ENCODE assay signal across 17 cellular contexts in the genomic region with DNA sequence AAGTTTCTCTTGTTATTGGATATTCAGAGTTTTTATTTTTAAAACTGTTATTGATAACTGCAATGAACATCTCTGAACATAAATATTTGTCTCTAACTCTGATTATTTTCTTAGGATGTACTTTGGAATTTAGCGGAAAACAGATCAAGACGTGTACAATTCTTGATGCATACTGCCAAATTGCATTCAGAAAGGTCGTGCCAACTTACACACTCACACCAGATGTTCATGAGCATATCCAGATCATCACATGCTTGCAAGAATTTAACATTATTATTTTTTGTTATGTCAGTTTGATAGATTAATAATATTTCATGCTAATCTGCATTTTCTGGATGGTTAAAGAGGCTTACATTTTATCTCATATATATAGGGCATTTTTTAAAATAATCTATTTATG.
DNase-seq lines count a peak whose midpoint lies in the region; ATAC-seq and TF ChIP-seq lines count a peak whose summit lies in the region.
"Had no signal": no experiment of that assay in that cellular context is flagged by ENCODE, and none has a peak within 500 bp of the region (broad histone marks: within the 10 kb centered on the region; RNA-seq: fewer than 3 reads in every experiment).

No MANE protein-coding gene starts in this region.

- peak; percentile 45 for DNase-seq in DMS 273 (lab: John Stamatoyannopoulos, UW; ENCODE audit: unreplicated experiment)
- DNase-seq in DMS 273 treated with DMSO at 0.1 percent for 48 hours (lab: John Stamatoyannopoulos, UW), result no peak
- peak; percentile 5 for DNase-seq in adipocyte (ENCODE audit: low read depth)
- DNase-seq in fibroblast of mammary gland (ENCODE audit: low read depth), result peak; percentile 8
- no peak for DNase-seq in activated T-cell treated with anti-CD3 and anti-CD28 coated beads, Interleukin-2, amount 50 U/mL, for 48 hours
- DNase-seq in SKM-1 treated with dmso at 0.1 percent for 144 hours (lab: John Stamatoyannopoulos, UW; ENCODE audit: unreplicated experiment), result no peak
- DNase-seq: AML-193; BE2C; CD4-positive, alpha-beta T cell; CD8-positive, alpha-beta memory T cell; DMS153; DND-41; H7; HCEC 1CT had no signal

- H3K36me3 ChIP-seq in adipocyte (ENCODE audit: control insufficient read depth, insufficient read depth, low read length, severe bottlenecking), result no peaks in the 10 kb centered on the region
- H3K36me3 ChIP-seq: BLaER1 treated with 17β-estradiol and CSF1 and Interleukin-3, amounts not matched to agents 10 nM and 100 nM had no signal

- H3K9me3 ChIP-seq in adipocyte (ENCODE audit: control insufficient read depth, low read length), result no peaks in the 10 kb centered on the region
- H3K9me3 ChIP-seq: BE2C had no signal

- no peak for ATAC-seq in HG02870 (IDR thresholded peaks at IDR 0.05; ENCODE audit: unreplicated experiment)

- peaks cover 18% of the 10 kb centered on the region for H3K4me1 ChIP-seq in adipocyte (ENCODE audit: control insufficient read depth, insufficient read depth, low read length)
- H3K4me1 ChIP-seq: BE2C; BLaER1 treated with 17β-estradiol and CSF1 and Interleukin-3, amounts not matched to agents 10 nM and 100 nM had no signal

- TF ChIP-seq CTCF in fibroblast of mammary gland (conservative IDR thresholded peaks at IDR 0.05; ENCODE audit: control insufficient read depth, insufficient read depth, low read depth, low read length), result no peak

- no peaks in the 10 kb centered on the region for H3K27me3 ChIP-seq in adipocyte (replicated peaks; ENCODE audit: control insufficient read depth, insufficient read depth, low read length)
- H3K27me3 ChIP-seq: BE2C; BLaER1 treated with 17β-estradiol and CSF1 and Interleukin-3, amounts not matched to agents 10 nM and 100 nM had no signal

- H3K4me3 ChIP-seq in adipocyte (ENCODE audit: low read length) (no peak overlapping the region), fibroblast of mammary gland (ENCODE audit: control insufficient read depth, low read depth, low read length) (no peak overlapping the region)
- H3K4me3 ChIP-seq: BLaER1 treated with 17β-estradiol and CSF1 and Interleukin-3, amounts not matched to agents 10 nM and 100 nM; GM23248 had no signal

- no peak overlapping the region for H3K9ac ChIP-seq in adipocyte (ENCODE audit: low read length)
- H3K9ac ChIP-seq: BLaER1 treated with 17β-estradiol and CSF1 and Interleukin-3, amounts not matched to agents 10 nM and 100 nM; GM23248 had no signal

Comparison
In these comparisons a context has a peak if more than half of its experiments do, and no peak if none do; other contexts are left out.
1. DNase-seq: peak in DMS 273 (single experiment), adipocyte (single experiment) and fibroblast of mammary gland (single experiment); none in DMS 273 treated with DMSO at 0.1 percent for 48 hours (single experiment), activated T-cell treated with anti-CD3 and anti-CD28 coated beads, Interleukin-2, amount 50 U/mL, for 48 hours (0 of 2) and SKM-1 treated with dmso at 0.1 percent for 144 hours (single experiment).